22 cellular contexts compared by ENCODE assay signal in genomic region chr17:14051692-14052091, GRCh38. TPM values are rescaled to one million over a fixed set of nuclear protein-coding genes. Genes with fewer than 3 reads are reported as not detected.
A peak's percentile ranks its signal among the peaks of the same experiment; 100 is the strongest.
DNase-seq lines count a peak whose midpoint lies in the region; TF ChIP-seq lines count a peak whose summit lies in the region.
"Had no signal": no experiment of that assay in that cellular context is flagged by ENCODE, and none has a peak within 500 bp of the region (broad histone marks: within the 10 kb centered on the region; RNA-seq: fewer than 3 reads in every experiment).

No MANE protein-coding gene starts in this region.

- TF ChIP-seq CTCF in SK-N-SH (IDR thresholded peaks at IDR 0.05) (no peak), VCaP (conservative IDR thresholded peaks at IDR 0.05) (no peak)

- H3K27ac ChIP-seq in SK-N-SH (ENCODE audit: low read depth in 2 of 2, low read length in 1 of 2) = no peak overlapping the region
- H3K27ac ChIP-seq in VCaP = peak overlapping the region; percentile 67; the same call in 1 of the 2 replicates
- H3K27ac ChIP-seq: BLaER1 had no signal

- TF ChIP-seq EP300 in SK-N-SH (IDR thresholded peaks at IDR 0.05; ENCODE audit: borderline replicate concordance in 1 of 2, low read depth in 1 of 2, low read length in 1 of 2) = no peak

- CTCF ChIA-PET in SK-N-SH (lab: Yijun Ruan, JAX) = interaction anchor here (0.7 to 1.1 kb wide), 2 partner anchors 47 to 875 kb away, joined by 3 read pairs; no protein-coding TSS in a partner anchor

- peaks cover 19% of the 10 kb centered on the region for H3K79me2 ChIP-seq in SK-N-SH (ENCODE audit: insufficient read depth)

- H3K36me3 ChIP-seq in SK-N-SH (replicated peaks in 1 of 2; ENCODE audit: control insufficient read depth in 1 of 2, insufficient read depth in 2 of 2, low read length in 1 of 2) = peaks cover 0 to 3% of the 10 kb centered on the region in 2 experiments
- H3K36me3 ChIP-seq: BE2C had no signal

- H3K9me2 ChIP-seq in SK-N-SH = no peaks in the 10 kb centered on the region

- no peak overlapping the region for H2AFZ ChIP-seq in SK-N-SH (ENCODE audit: low read depth)

- no peak overlapping the region for H3K9ac ChIP-seq in SK-N-SH
- H3K9ac ChIP-seq: BLaER1 had no signal

- H3K9me3 ChIP-seq in SK-N-SH = no peaks in the 10 kb centered on the region
- H3K9me3 ChIP-seq: BE2C had no signal

- H4K20me1 ChIP-seq in SK-N-SH (ENCODE audit: insufficient read depth) = no peaks in the 10 kb centered on the region
- H4K20me1 ChIP-seq: BLaER1 had no signal

- peaks cover 0 to 4% of the 10 kb centered on the region in 2 experiments; a peak in 2 of 4 replicates for H3K4me1 ChIP-seq in SK-N-SH (ENCODE audit: control insufficient read depth in 1 of 2, insufficient read depth in 2 of 2, low read depth in 1 of 2, low read length in 1 of 2)
- H3K4me1 ChIP-seq: BE2C, BLaER1 had no signal

- no peak for TF ChIP-seq RAD21 in SK-N-SH (IDR thresholded peaks at IDR 0.05; ENCODE audit: low read length)

- H3K4me3 ChIP-seq in SK-N-SH (ENCODE audit: low read depth in 2 of 2, low read length in 1 of 2) = no peak overlapping the region
- H3K4me3 ChIP-seq: BLaER1, GM12878 had no signal

- WGBS in SK-N-SH (ENCODE audit: low lambda C conversion rate) = 89% methylated on average over 4 of the region's 4 CpGs

- H3F3A ChIP-seq in SK-N-SH (replicated peaks; ENCODE audit: insufficient read depth) = peaks cover 4% of the 10 kb centered on the region

- peak; percentile 86 for DNase-seq in SK-N-DZ (ENCODE audit: low spot score)
- DNase-seq in SK-N-SH = peak; percentile 21
- no peak for DNase-seq in stimulated activated naive CD4-positive, alpha-beta T cell (lab: John Stamatoyannopoulos, UW)
- no peak for DNase-seq in superior temporal gyrus (ENCODE audit: extremely low spot score)
- DNase-seq: 8988T; ACHN; BE2C; C1 segment of cervical spinal cord; CD4-positive, alpha-beta memory T cell; CD4-positive, CD25-positive, alpha-beta regulatory T cell; CD8-positive, alpha-beta memory T cell; COR-L47; DMS 273 treated with DMSO at 0.1 percent for 48 hours; DMS153; DMS53; DMS79; DND-41; EL; GDM1 had no signal

- no peak overlapping the region for H3K4me2 ChIP-seq in SK-N-SH
- H3K4me2 ChIP-seq: BLaER1 had no signal

- POLR2A ChIA-PET in SK-N-SH (lab: Yijun Ruan, JAX) = no interaction called here

- no peaks in the 10 kb centered on the region for H3K27me3 ChIP-seq in SK-N-SH (ENCODE audit: insufficient read depth)
- H3K27me3 ChIP-seq: BE2C, BLaER1 had no signal

TF ChIP-seq in SK-N-SH, 30 proteins besides CTCF, POLR2A, EP300 and RAD21:
- TF ChIP-seq YY1 (IDR thresholded peaks at IDR 0.05; ENCODE audit: low read depth) (no peak), TCF12 (IDR thresholded peaks at IDR 0.05) (peak; percentile 64; the same call in 1 of the 2 replicates), MAX (IDR thresholded peaks at IDR 0.05; ENCODE audit: low read depth) (no peak), ELF1 (IDR thresholded peaks at IDR 0.05) (no peak), PBX3 (IDR thresholded peaks at IDR 0.05) (peak; percentile 48; the same call in 1 of the 2 replicates), GATA2 (CRISPR knock-in tag; IDR thresholded peaks at IDR 0.05) (peak; percentile 52; the same call in 1 of the 2 replicates)

RNA-seq across cellular contexts. Expression of gene COX10, which starts 17.6 kb away (rescaled TPM):
- 20.6 and 22.7 TPM in 2 replicates for polyA plus RNA-seq in SK-N-DZ (2014; cell fraction: cytosol; rRNA removed)
- polyA plus RNA-seq in SK-N-DZ (2014; cell fraction: nucleus; rRNA removed) = 12.4 and 15.4 TPM in 2 replicates
- 8.7 and 11.4 TPM in 2 replicates for polyA plus RNA-seq in SK-N-SH (2012; rRNA removed)
- 9.2 and 10.9 TPM in 2 replicates for polyA plus RNA-seq in SK-N-SH (2012; cell fraction: cytosol; rRNA removed)
- polyA plus RNA-seq in SK-N-SH (2012; cell fraction: nucleus; rRNA removed) = 8.2 and 8.9 TPM in 2 replicates

Comparison
In these comparisons a context has a peak if more than half of its experiments do, and no peak if none do; other contexts are left out.
1. DNase-seq: peak in SK-N-DZ (single experiment) and SK-N-SH (single experiment); none in stimulated activated naive CD4-positive, alpha-beta T cell (0 of 6) and superior temporal gyrus (single experiment).